In genomic region chr14:103731916-103732867, GRCh38 we compare ENCODE assay signal across 2 cellular contexts.
TF ChIP-seq lines count a peak whose summit lies in the region.

No MANE protein-coding gene starts in this region.

TF ChIP-seq in HepG2, 621 proteins besides CTCF, POLR2A, EP300 and RAD21:
- no peak for TF ChIP-seq CBX5 (CRISPR knock-in tag; IDR thresholded peaks at IDR 0.05; ENCODE audit: borderline replicate concordance)
- no peak for TF ChIP-seq KDM6A (CRISPR knock-in tag; IDR thresholded peaks at IDR 0.05; ENCODE audit: low read depth)
- peak; percentile 88 for TF ChIP-seq AGO2 (optimal IDR thresholded peaks at IDR 0.05; ENCODE audit: low read depth, low read length)
TF ChIP-seq in HepG2: peak in this region for 1.

TF ChIP-seq in endothelial cell of umbilical vein, 7 proteins besides CTCF, POLR2A, EP300 and RAD21:
- TF ChIP-seq FOS (IDR thresholded peaks at IDR 0.05; ENCODE audit: borderline replicate concordance, insufficient read depth, low read length): no peak
- peak; percentile 16 for TF ChIP-seq POLR2AphosphoS5 (IDR thresholded peaks at IDR 0.05; ENCODE audit: insufficient read depth, low read depth, low read length)
TF ChIP-seq in endothelial cell of umbilical vein: peak in this region for 1.
